In genomic region chr13:81770868-81771505, GRCh38 we compare ENCODE assay signal across 1 cellular context.
TF ChIP-seq lines count a peak whose summit lies in the region.

No MANE protein-coding gene starts in this region.

TF ChIP-seq in GM23338, 12 proteins besides CTCF, POLR2A, EP300 and RAD21 (continued from another document):
- no peak for TF ChIP-seq ZNF462 (CRISPR knock-in tag; IDR thresholded peaks at IDR 0.05)
- no peak for TF ChIP-seq JUNB (IDR thresholded peaks at IDR 0.05; ENCODE audit: unreplicated experiment)
- TF ChIP-seq CREB1 (CRISPR knock-in tag; IDR thresholded peaks at IDR 0.05; ENCODE audit: low read depth): no peak
- no peak for TF ChIP-seq ETS1 (IDR thresholded peaks at IDR 0.05)
- TF ChIP-seq ZNF331 (CRISPR knock-in tag; IDR thresholded peaks at IDR 0.05; ENCODE audit: low read depth): no peak
- TF ChIP-seq POLR2AphosphoS5 (IDR thresholded peaks at IDR 0.05; ENCODE audit: low read depth): no peak
- TF ChIP-seq EZH2phosphoT487 (IDR thresholded peaks at IDR 0.05; ENCODE audit: unreplicated experiment): no peak
- no peak for TF ChIP-seq EZH2 (IDR thresholded peaks at IDR 0.05; ENCODE audit: low read depth, unreplicated experiment)
- no peak for TF ChIP-seq REST (IDR thresholded peaks at IDR 0.05; ENCODE audit: unreplicated experiment)
- TF ChIP-seq STAT1 (IDR thresholded peaks at IDR 0.05; ENCODE audit: unreplicated experiment): no peak
- no peak for TF ChIP-seq ZNF114 (CRISPR knock-in tag; IDR thresholded peaks at IDR 0.05)
TF ChIP-seq in GM23338: peak in this region for 0.
